ENCODE assay signal across 20 cellular contexts in genomic region chr10:131076341-131076740, GRCh38.
DNase-seq lines count a peak whose midpoint lies in the region; ATAC-seq, FAIRE-seq and TF ChIP-seq lines count a peak whose summit lies in the region.
"Had no signal": no experiment of that assay in that cellular context is flagged by ENCODE, and none has a peak within 500 bp of the region (broad histone marks: within the 10 kb centered on the region; RNA-seq: fewer than 3 reads in every experiment).

No MANE protein-coding gene starts in this region.

- no peaks in the 10 kb centered on the region for H3K9me1 ChIP-seq in K562 (ENCODE audit: control insufficient read depth, insufficient read depth, low read length)

- TF ChIP-seq RAD21 in K562 (CRISPR knock-in tag; conservative IDR thresholded peaks at IDR 0.05 in 1 of 2, IDR thresholded peaks at IDR 0.05 in 1 of 2), result no peak

- H4K20me1 ChIP-seq in K562 (replicated peaks; ENCODE audit: control insufficient read depth, insufficient read depth, low read length) (no peaks in the 10 kb centered on the region), neural progenitor cell (ENCODE audit: low read depth) (no peaks in the 10 kb centered on the region)

- no peak for TF ChIP-seq CTCF in K562 (IDR thresholded peaks at IDR 0.05 in 2 of 3, conservative IDR thresholded peaks at IDR 0.05 in 1 of 3; ENCODE audit: insufficient read depth in 2 of 3, low read depth in 1 of 3, low read length in 3 of 3)
- no peak for TF ChIP-seq CTCF in neural progenitor cell (IDR thresholded peaks at IDR 0.05)
- no peak for TF ChIP-seq CTCF in left lung (IDR thresholded peaks at IDR 0.05)

- H3K36me3 ChIP-seq in K562 (ENCODE audit: control insufficient read depth, insufficient read depth, low read length), result no peaks in the 10 kb centered on the region
- no peaks in the 10 kb centered on the region for H3K36me3 ChIP-seq in neural progenitor cell
- no peaks in the 10 kb centered on the region for H3K36me3 ChIP-seq in left lung

- in situ Hi-C loops in K562 (cut with MboI), result no loop called here

- peaks cover 2% of the 10 kb centered on the region for H3K4me1 Mint-ChIP-seq in neural progenitor cell
- H3K4me1 Mint-ChIP-seq: B cell; CD8-positive, alpha-beta memory T cell had no signal

- TF ChIP-seq POLR2A in K562 (conservative IDR thresholded peaks at IDR 0.05), result no peak

- H3K9me3 ChIP-seq in K562 (replicated peaks; ENCODE audit: control insufficient read depth, insufficient read depth, low read depth, low read length) (no peaks in the 10 kb centered on the region; the same call in 1 of the 2 replicates), neural progenitor cell (ENCODE audit: low read depth) (no peaks in the 10 kb centered on the region), left lung (no peaks in the 10 kb centered on the region)

- ATAC-seq in K562 (no peak), left lobe of liver (no peak), sciatic nerve (no peak), left lung (no peak)
- ATAC-seq: GM12878 had no signal

- H3F3A ChIP-seq in neural progenitor cell (ENCODE audit: low read depth), result no peaks in the 10 kb centered on the region

- FAIRE-seq in K562 (lab: Jason Lieb, UNC), result no peak
- FAIRE-seq: GM12878, HTR-8/SVneo had no signal

- no peaks in the 10 kb centered on the region for H3K4me1 ChIP-seq in K562 (replicated peaks in 1 of 2; ENCODE audit: control insufficient read depth in 2 of 2, insufficient read depth in 2 of 2, low read length in 2 of 2)
- peaks cover 5% of the 10 kb centered on the region for H3K4me1 ChIP-seq in neural progenitor cell
- no peaks in the 10 kb centered on the region for H3K4me1 ChIP-seq in left lung

- H3K4me2 ChIP-seq in K562 (ENCODE audit: insufficient read depth, low read length) (no peak overlapping the region), neural progenitor cell (no peak overlapping the region)

- BruUV-seq in K562 (replicated peaks; lab: Mats Ljungman, UMichigan), result no TSS peak

- no peak overlapping the region for H2AFZ ChIP-seq in K562 (ENCODE audit: low read depth, low read length)
- no peak overlapping the region for H2AFZ ChIP-seq in neural progenitor cell (replicated peaks)

- intact Hi-C loops in K562 (cut with micrococcal nuclease), result no loop called here
- intact Hi-C loops in sciatic nerve (cut with DNase I), result no loop called here
- intact Hi-C loops in left lung (cut with DNase I), result no loop called here

- WGBS in K562 (ENCODE audit: insufficient coverage, low coverage, missing lambda C conversion rate), result 1% methylated on average over 8 of the region's 8 CpGs

- no peak overlapping the region for H3K4me3 ChIP-seq in K562
- no peak overlapping the region for H3K4me3 ChIP-seq in neural progenitor cell
- H3K4me3 ChIP-seq in left lung, result no peak overlapping the region
- H3K4me3 ChIP-seq: GM12878 had no signal

- DNase-seq in K562 (ENCODE audit: extremely low read depth in 1 of 4, low spot score in 3 of 4), result no peak
- DNase-seq in left lobe of liver (ENCODE audit: low spot score), result peak; percentile 29
- DNase-seq in neural progenitor cell (ENCODE audit: low spot score), result no peak
- DNase-seq in sciatic nerve (ENCODE audit: low spot score), result peak; percentile 45
- DNase-seq in left lung, result no peak
- DNase-seq in SHP77 treated with DMSO at 0.1 percent for 48 hours (lab: John Stamatoyannopoulos, UW), result no peak
- DNase-seq in anterior cingulate cortex (lab: John Stamatoyannopoulos, UW), result no peak
- DNase-seq: C1 segment of cervical spinal cord; CD4-positive, CD25-positive, alpha-beta regulatory T cell; CD8-positive, alpha-beta memory T cell; COR-L47; DMS 273 treated with DMSO at 0.1 percent for 48 hours; DMS53; DND-41; EL; GOT3; H9 had no signal

- peaks cover 3% of the 10 kb centered on the region for H3K27me3 Mint-ChIP-seq in neural progenitor cell (ENCODE audit: insufficient read depth, low read depth)
- H3K27me3 Mint-ChIP-seq: B cell; CD4-positive, CD25-positive, alpha-beta regulatory T cell had no signal

- H3K9ac ChIP-seq in K562 (ENCODE audit: insufficient read depth in 1 of 2, low read depth in 2 of 2, low read length in 2 of 2), result no peak overlapping the region
- H3K9ac ChIP-seq in neural progenitor cell, result no peak overlapping the region

- POLR2A ChIA-PET in K562 (lab: Yijun Ruan, JAX), result interaction anchor here (0.8 kb wide), 1 partner anchor 12 kb away, joined by 3 read pairs; no protein-coding TSS in a partner anchor

- H3K36me3 Mint-ChIP-seq in neural progenitor cell, result no peaks in the 10 kb centered on the region
- H3K36me3 Mint-ChIP-seq: CD4-positive, CD25-positive, alpha-beta regulatory T cell; CD8-positive, alpha-beta memory T cell had no signal

- CTCF ChIA-PET in K562 (lab: Yijun Ruan, JAX; ENCODE audit: low intra/inter-chr PET ratio), result no interaction called here

- H3K4me3 Mint-ChIP-seq in neural progenitor cell, result no peak overlapping the region
- H3K4me3 Mint-ChIP-seq: B cell; CD4-positive, CD25-positive, alpha-beta regulatory T cell; CD8-positive, alpha-beta memory T cell; H9 had no signal

- peak overlapping the region; percentile 66 for H3K27ac Mint-ChIP-seq in neural progenitor cell
- H3K27ac Mint-ChIP-seq: B cell; CD4-positive, CD25-positive, alpha-beta regulatory T cell; CD8-positive, alpha-beta memory T cell; H9 had no signal

- H3K79me2 ChIP-seq in K562 (ENCODE audit: control insufficient read depth, insufficient read depth, low read length) (no peaks in the 10 kb centered on the region), neural progenitor cell (ENCODE audit: low read depth) (no peaks in the 10 kb centered on the region)

- no peaks in the 10 kb centered on the region for H3K9me3 Mint-ChIP-seq in neural progenitor cell
- H3K9me3 Mint-ChIP-seq: CD4-positive, CD25-positive, alpha-beta regulatory T cell; H9 had no signal

- H3K27ac ChIP-seq in K562 (ENCODE audit: extremely low read depth, low read depth, low read length) (no peak overlapping the region), neural progenitor cell (no peak overlapping the region), left lung (no peak overlapping the region)

- H3K27me3 ChIP-seq in K562 (ENCODE audit: control insufficient read depth in 2 of 2, insufficient read depth in 2 of 2, low read length in 2 of 2) (peaks cover 0 to 7% of the 10 kb centered on the region in 2 experiments; a peak in 1 of 5 replicates), neural progenitor cell (no peaks in the 10 kb centered on the region), left lung (peaks cover 0 to 8% of the 10 kb centered on the region in 2 donors)

- no peak for TF ChIP-seq EP300 in K562 (IDR thresholded peaks at IDR 0.05; ENCODE audit: low read length)

TF ChIP-seq in K562, 482 proteins besides CTCF, POLR2A, EP300 and RAD21:
- TF ChIP-seq PRDM10 (IDR thresholded peaks at IDR 0.05; ENCODE audit: partially characterized antibody), result peak; percentile 22
- TF ChIP-seq BCL6 (CRISPR knock-in tag; IDR thresholded peaks at IDR 0.05), result no peak

Comparison
In these comparisons a context has a peak if more than half of its experiments do, and no peak if none do; other contexts are left out.
1. DNase-seq: peak in left lobe of liver (single experiment) and sciatic nerve (single experiment); none in K562 (0 of 4), neural progenitor cell (single experiment), left lung (0 of 2), SHP77 treated with DMSO at 0.1 percent for 48 hours (single experiment) and anterior cingulate cortex (0 of 58).